ENCODE assay signal across 18 cellular contexts in genomic region chr6:163496205-163496604, GRCh38.
"Had no signal": no experiment of that assay in that cellular context is flagged by ENCODE, and none has a peak within 500 bp of the region (broad histone marks: within the 10 kb centered on the region; RNA-seq: fewer than 3 reads in every experiment).

No MANE protein-coding gene starts in this region.

- FAIRE-seq: endometrium, urothelium cell line had no signal

- H3K9me3 Mint-ChIP-seq: activated CD4-positive, alpha-beta memory T cell treated with anti-CD3 and anti-CD28 coated beads for 36 hours; activated T-cell treated with anti-CD3 and anti-CD28 coated beads, Interleukin-2, amount 50 U/mL, for 4 hours; natural killer cell had no signal

- H3K27ac Mint-ChIP-seq: activated CD4-positive, alpha-beta memory T cell treated with anti-CD3 and anti-CD28 coated beads for 36 hours; activated naive CD8-positive, alpha-beta T cell had no signal

- ATAC-seq: activated T-cell treated with anti-CD3 and anti-CD28 coated beads, Interleukin-2, amount 50 U/mL, for 4 hours; left colon; mucosa of descending colon; natural killer cell had no signal

- H3K9me3 ChIP-seq: esophagus muscularis mucosa, mucosa of descending colon, sigmoid colon had no signal

- H3K4me3 ChIP-seq: esophagus muscularis mucosa, mucosa of descending colon, sigmoid colon had no signal

- H3K36me3 Mint-ChIP-seq: natural killer cell had no signal

- H3K27ac ChIP-seq: brain microvascular endothelial cell, esophagus muscularis mucosa, sigmoid colon had no signal

- H3K27me3 Mint-ChIP-seq: activated CD4-positive, alpha-beta memory T cell treated with anti-CD3 and anti-CD28 coated beads for 36 hours; activated naive CD8-positive, alpha-beta T cell had no signal

- H3K36me3 ChIP-seq: brain microvascular endothelial cell, esophagus muscularis mucosa, sigmoid colon had no signal

- H3K27me3 ChIP-seq: brain microvascular endothelial cell, dorsolateral prefrontal cortex, esophagus muscularis mucosa, sigmoid colon had no signal

- H3K4me3 Mint-ChIP-seq: activated CD4-positive, alpha-beta memory T cell treated with anti-CD3 and anti-CD28 coated beads for 36 hours; activated naive CD8-positive, alpha-beta T cell; activated T-cell treated with anti-CD3 and anti-CD28 coated beads, Interleukin-2, amount 50 U/mL, for 4 hours; natural killer cell had no signal

- DNase-seq: activated CD4-positive, alpha-beta memory T cell treated with anti-CD3 and anti-CD28 coated beads for 36 hours; activated CD4-positive, alpha-beta T cell treated with anti-CD3 and anti-CD28 coated beads for 1 hour; activated effector memory CD4-positive, alpha-beta T cell treated with anti-CD3 and anti-CD28 coated beads, Interleukin-2, amount 50 U/mL, for 16 hours; activated T-cell treated with anti-CD3 and anti-CD28 coated beads, Interleukin-2, amount 50 U/mL, for 4 hours; amygdala; brain microvascular endothelial cell; dorsolateral prefrontal cortex; left colon; mucosa of descending colon; natural killer cell; occipital lobe; sigmoid colon; stimulated activated CD4-positive, alpha-beta T cell treated with anti-CD3 and anti-CD28 coated beads, Interleukin-4, amount 100 ng/mL, for 1 hour; stimulated activated CD8-positive, alpha-beta memory T cell treated with anti-CD3 and anti-CD28 coated beads, Interleukin-4, amount 100 ng/mL, for 48 hours had no signal
